ENCODE assay signal across 8 cellular contexts in the genomic region with DNA sequence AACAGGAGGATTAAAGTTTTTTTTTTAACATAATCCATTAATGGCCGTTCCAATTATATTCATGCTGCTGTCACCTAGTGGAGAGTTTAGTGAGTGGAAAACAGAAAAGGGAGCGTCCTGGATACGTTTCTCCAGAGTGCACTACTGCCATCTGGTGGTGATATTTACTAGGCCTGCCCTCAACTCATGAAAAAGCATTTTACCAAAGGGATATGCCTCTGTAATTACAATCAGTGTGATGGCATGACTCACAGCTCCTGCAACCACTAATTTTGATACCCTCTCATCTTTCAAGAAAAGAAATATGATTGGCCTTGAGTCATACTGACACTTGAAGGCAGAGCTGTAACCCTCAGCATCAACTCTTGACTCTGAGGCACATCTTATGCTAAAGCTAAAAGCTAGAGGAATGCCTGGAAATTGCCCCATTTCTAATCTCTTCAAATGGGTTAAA. TPM values are rescaled to one million over a fixed set of nuclear protein-coding genes. Genes with fewer than 3 reads are reported as not detected.
A peak's percentile ranks its signal among the peaks of the same experiment; 100 is the strongest.
DNase-seq lines count a peak whose midpoint lies in the region; ATAC-seq and TF ChIP-seq lines count a peak whose summit lies in the region.

No MANE protein-coding gene starts in this region.

- H3K4me3 Mint-ChIP-seq in Caco-2 (ENCODE audit: unreplicated experiment) = no peak overlapping the region

- no peaks in the 10 kb centered on the region for H3K36me3 Mint-ChIP-seq in Caco-2 (ENCODE audit: insufficient read depth, unreplicated experiment)

- H3K9me3 Mint-ChIP-seq in Caco-2 (ENCODE audit: unreplicated experiment) = no peaks in the 10 kb centered on the region

- no peaks in the 10 kb centered on the region for H3K27me3 Mint-ChIP-seq in Caco-2 (ENCODE audit: insufficient read depth, unreplicated experiment)

- H3K9me3 ChIP-seq in Caco-2 (no peaks in the 10 kb centered on the region), lower lobe of right lung (no peaks in the 10 kb centered on the region)

- BruUV-seq in Caco-2 (replicated peaks; lab: Mats Ljungman, UMichigan) = no TSS peak

- intact Hi-C loops in Caco-2 (cut with micrococcal nuclease; ENCODE audit: unreplicated experiment) (loop anchor here (1.0 to 10.0 kb wide), 8 partner anchors 72 to 1553 kb away; no protein-coding TSS in a partner anchor), lower lobe of right lung (cut with DNase I) (no loop called here)

- H3K4me3 ChIP-seq in Caco-2 (ENCODE audit: low read depth, low read length) = no peak overlapping the region
- H3K4me3 ChIP-seq in lower lobe of right lung = no peak overlapping the region

- H3K27ac ChIP-seq in lower lobe of right lung = no peak overlapping the region

- ATAC-seq in GM19452 (IDR thresholded peaks at IDR 0.05; ENCODE audit: unreplicated experiment) (peak; percentile 87), HG03457 (IDR thresholded peaks at IDR 0.05; ENCODE audit: unreplicated experiment) (peak; percentile 91), lower lobe of right lung (peak; percentile 86 to 93)

- H3K36me3 ChIP-seq in Caco-2 (ENCODE audit: control insufficient read depth, insufficient read depth, low read length) = no peaks in the 10 kb centered on the region
- no peaks in the 10 kb centered on the region for H3K36me3 ChIP-seq in lower lobe of right lung

- CTCF ChIA-PET in Caco-2 (lab: Charles Lee) = no interaction called here

- no peaks in the 10 kb centered on the region for H3K4me1 Mint-ChIP-seq in Caco-2 (ENCODE audit: low read depth, unreplicated experiment)

- peak; percentile 95 to 96 for TF ChIP-seq CTCF in Caco-2 (IDR thresholded peaks at IDR 0.05; ENCODE audit: insufficient read depth in 1 of 2, low read depth in 1 of 2, low read length in 1 of 2, severe bottlenecking in 1 of 2, unreplicated experiment in 1 of 2)
- peak; percentile 94 for TF ChIP-seq CTCF in lower lobe of right lung (IDR thresholded peaks at IDR 0.05)

- H3K27me3 ChIP-seq in Caco-2 (replicated peaks; ENCODE audit: control insufficient read depth, insufficient read depth, low read length) (no peaks in the 10 kb centered on the region), lower lobe of right lung (ENCODE audit: low read depth) (no peaks in the 10 kb centered on the region)

- POLR2A ChIA-PET in Caco-2 (lab: Charles Lee) = no interaction called here

- DNase-seq in Caco-2 (peak; percentile 76 to 83), NCI-H510A (lab: John Stamatoyannopoulos, UW) (peak; percentile 39), dermis microvascular lymphatic vessel endothelial cell (ENCODE audit: low read depth in 2 of 2) (peak; percentile 85 to 89), lower lobe of right lung (no peak)
- DNase-seq in activated CD4-positive, CD25-positive, alpha-beta regulatory T cell treated with anti-CD3 and anti-CD28 coated beads, Interleukin-2, amount 50 U/mL, for 72 hours = peak; percentile 39
- peak; percentile 34 to 49 for DNase-seq in stimulated activated CD8-positive, alpha-beta memory T cell treated with anti-CD3 and anti-CD28 coated beads, Interleukin-15, amount 100 ng/mL, for 48 hours (ENCODE audit: low read depth in 2 of 2)

- H3K27ac Mint-ChIP-seq in Caco-2 (ENCODE audit: unreplicated experiment) = no peak overlapping the region

- H3K4me1 ChIP-seq in Caco-2 = no peaks in the 10 kb centered on the region; the same call in 1 of the 2 replicates
- no peaks in the 10 kb centered on the region for H3K4me1 ChIP-seq in lower lobe of right lung

RNA-seq across cellular contexts. Expression of gene MINAR2, which starts 20.1 kb away (rescaled TPM):
- total RNA-seq in Caco-2 (2022) = not detected in 2 replicates
- not detected in 2 replicates for total RNA-seq in dermis microvascular lymphatic vessel endothelial cell
- total RNA-seq in lower lobe of right lung = not detected
